Comparison of ENCODE assay signal across 20 cellular contexts in genomic region chr1:94619731-94620130, GRCh38.
DNase-seq lines count a peak whose midpoint lies in the region; ATAC-seq, FAIRE-seq and TF ChIP-seq lines count a peak whose summit lies in the region.
"Had no signal": no experiment of that assay in that cellular context is flagged by ENCODE, and none has a peak within 500 bp of the region (broad histone marks: within the 10 kb centered on the region; RNA-seq: fewer than 3 reads in every experiment).

No MANE protein-coding gene starts in this region.

- BruUV-seq in HCT116 (replicated peaks; lab: Mats Ljungman, UMichigan) (no TSS peak), PC-9 (replicated peaks; lab: Mats Ljungman, UMichigan) (no TSS peak), mammary epithelial cell (replicated peaks; lab: Mats Ljungman, UMichigan) (no TSS peak)

- TF ChIP-seq RAD21 in HCT116 (IDR thresholded peaks at IDR 0.05; ENCODE audit: low read depth) = no peak

- H3K9me2 ChIP-seq in HCT116 (ENCODE audit: insufficient read depth) (no peaks in the 10 kb centered on the region), PC-9 (ENCODE audit: insufficient read depth) (no peaks in the 10 kb centered on the region)

- intact Hi-C loops in HCT116 (cut with micrococcal nuclease) (loop anchor here (5.0 kb wide), 1 partner anchor 183 kb away; no protein-coding TSS in a partner anchor), PC-9 (cut with micrococcal nuclease; ENCODE audit: unreplicated experiment) (loop anchor here (10.0 kb wide), 1 partner anchor 655 kb away; no protein-coding TSS in a partner anchor), mammary epithelial cell (cut with micrococcal nuclease) (loop anchor here (1.0 kb wide), 2 partner anchors 120 to 183 kb away; no protein-coding TSS in a partner anchor), testis (cut with DNase I; ENCODE audit: low total_unique reads) (no loop called here)

- RAD21 ChIA-PET in HCT116 (lab: Charles Lee; ENCODE audit: low non-redundant PET in 1 of 2, low total read pairs in 2 of 2, uncharacterized antibody in 2 of 2, unreplicated experiment in 2 of 2) = no interaction called here

- peak overlapping the region; percentile 70; the same call in 1 of the 2 replicates for H3K27ac ChIP-seq in HCT116 (ENCODE audit: low read depth, low read length)
- H3K27ac ChIP-seq in PC-9 = peak overlapping the region; percentile 99
- H3K27ac ChIP-seq in mammary epithelial cell (ENCODE audit: insufficient read depth, low read depth, low read length) = peak overlapping the region; percentile 87
- no peak overlapping the region for H3K27ac ChIP-seq in testis
- H3K27ac ChIP-seq: BLaER1 treated with 17β-estradiol and CSF1 and Interleukin-3, amounts not matched to agents 10 nM and 100 nM had no signal

- CTCF ChIA-PET in HCT116 (lab: Charles Lee) = no interaction called here
- CTCF ChIA-PET in PC-9 (lab: Charles Lee) = interaction anchor here (0.6 kb wide), 1 partner anchor 186 kb away, joined by 3 read pairs; no protein-coding TSS in a partner anchor
- CTCF ChIA-PET in mammary epithelial cell (lab: Charles Lee; ENCODE audit: low non-redundant PET) = no interaction called here

- no peaks in the 10 kb centered on the region for H3K79me2 ChIP-seq in HCT116 (ENCODE audit: insufficient read depth, low read length)
- H3K79me2 ChIP-seq in PC-9 (ENCODE audit: low read depth) = 0 out of 2 replicates have a peak, but pooled peaks cover 7% of the 10 kb centered on the region
- H3K79me2 ChIP-seq in mammary epithelial cell (ENCODE audit: insufficient read depth, low read length) = no peaks in the 10 kb centered on the region

- POLR2A ChIA-PET in HCT116 (lab: Charles Lee) (no interaction called here), PC-9 (lab: Charles Lee; ENCODE audit: unreplicated experiment) (interaction anchor here (0.6 to 0.8 kb wide), 6 partner anchors 60 to 598 kb away, joined by 3 to 10 read pairs (median 4); no protein-coding TSS in a partner anchor)

- peaks cover 55% of the 10 kb centered on the region for H3F3A ChIP-seq in PC-9 (ENCODE audit: insufficient read depth, low read depth)

- TF ChIP-seq CTCF in HCT116 (IDR thresholded peaks at IDR 0.05 in 2 of 3, conservative IDR thresholded peaks at IDR 0.05 in 1 of 3; ENCODE audit: borderline replicate concordance in 1 of 3, insufficient read depth in 1 of 3, low read depth in 2 of 3, low read length in 2 of 3) (no peak), PC-9 (conservative IDR thresholded peaks at IDR 0.05) (no peak), mammary epithelial cell (conservative IDR thresholded peaks at IDR 0.05 in 1 of 2, IDR thresholded peaks at IDR 0.05 in 1 of 2; ENCODE audit: extremely low read depth in 1 of 2, insufficient read depth in 1 of 2, low read depth in 1 of 2, low read length in 2 of 2) (no peak), testis (IDR thresholded peaks at IDR 0.05) (no peak)

- H3K9me3 ChIP-seq in HCT116 (ENCODE audit: control insufficient read depth in 1 of 2, insufficient read depth in 1 of 2, low read depth in 1 of 2, low read length in 2 of 2) = peaks cover 0 to 7% of the 10 kb centered on the region in 2 experiments; a peak in 1 of 4 replicates
- peaks cover 18% of the 10 kb centered on the region for H3K9me3 ChIP-seq in PC-9 (ENCODE audit: insufficient read depth, low read depth)
- peaks cover 11% of the 10 kb centered on the region for H3K9me3 ChIP-seq in mammary epithelial cell (replicated peaks; ENCODE audit: insufficient read depth, low read length)
- no peaks in the 10 kb centered on the region for H3K9me3 ChIP-seq in testis

- H3K4me3 ChIP-seq in HCT116 (replicated peaks in 1 of 2; ENCODE audit: low read depth in 1 of 2, low read length in 2 of 2) (no peak overlapping the region), PC-9 (no peak overlapping the region), mammary epithelial cell (replicated peaks in 1 of 3; ENCODE audit: insufficient read depth in 1 of 3, low read depth in 2 of 3, low read length in 3 of 3) (no peak overlapping the region), testis (no peak overlapping the region)
- H3K4me3 ChIP-seq: BLaER1 treated with 17β-estradiol and CSF1 and Interleukin-3, amounts not matched to agents 10 nM and 100 nM; K562 had no signal

- ATAC-seq in HCT116 (no peak), GM19351 (IDR thresholded peaks at IDR 0.05; ENCODE audit: unreplicated experiment) (no peak)
- ATAC-seq: K562 had no signal

- in situ Hi-C loops in mammary epithelial cell (cut with MboI; ENCODE audit: low sequenced_read_pairs in 2 of 2) = no loop called here

- no peak for DNase-seq in HCT116 (ENCODE audit: low read depth, low spot score)
- DNase-seq in PC-9 = peak in 1 of 2 experiments; percentile 73
- DNase-seq in mammary epithelial cell = peak; percentile 36
- peak; percentile 21 for DNase-seq in kidney tubule cell (ENCODE audit: low spot score)
- no peak for DNase-seq in testis
- no peak for DNase-seq in GM12892 (ENCODE audit: insufficient read length)
- no peak for DNase-seq in SK-N-DZ (ENCODE audit: low spot score)
- DNase-seq: 8988T; Caco-2; CD4-positive, alpha-beta memory T cell; NCI-H1105; NCI-H146; NCI-H2171; OCI-M1; T-helper 1 cell had no signal

- no peak overlapping the region for H2AFZ ChIP-seq in HCT116 (ENCODE audit: low read depth, low read length, poor library complexity, severe bottlenecking)
- H2AFZ ChIP-seq in PC-9 = no peak overlapping the region
- no peak overlapping the region for H2AFZ ChIP-seq in mammary epithelial cell (ENCODE audit: low read depth, low read length)

- H3K27me3 ChIP-seq in HCT116 (ENCODE audit: insufficient read depth, low read length) (no peaks in the 10 kb centered on the region), PC-9 (ENCODE audit: insufficient read depth, low read depth) (no peaks in the 10 kb centered on the region), mammary epithelial cell (ENCODE audit: insufficient read depth, low read length) (no peaks in the 10 kb centered on the region), testis (no peaks in the 10 kb centered on the region)
- H3K27me3 ChIP-seq: BLaER1 treated with 17β-estradiol and CSF1 and Interleukin-3, amounts not matched to agents 10 nM and 100 nM had no signal

- TF ChIP-seq POLR2A in HCT116 (IDR thresholded peaks at IDR 0.05; ENCODE audit: borderline replicate concordance, extremely low read depth, insufficient read depth, insufficient read length) = no peak
- no peak for TF ChIP-seq POLR2A in testis (IDR thresholded peaks at IDR 0.05)
- no peak for TF ChIP-seq POLR2A in GM12892 (IDR thresholded peaks at IDR 0.05; ENCODE audit: low read depth, low read length)

- dilution Hi-C loops in mammary epithelial cell (cut with HindIII; ENCODE audit: low sequenced_read_pairs) = no loop called here

- H3K9ac ChIP-seq in HCT116 (ENCODE audit: low read length) = no peak overlapping the region
- no peak overlapping the region for H3K9ac ChIP-seq in mammary epithelial cell (ENCODE audit: insufficient read depth, low read length)
- H3K9ac ChIP-seq: BLaER1 treated with 17β-estradiol and CSF1 and Interleukin-3, amounts not matched to agents 10 nM and 100 nM had no signal

- H3K36me3 ChIP-seq in HCT116 (ENCODE audit: control insufficient read depth in 1 of 2, insufficient read depth in 2 of 2, low read length in 2 of 2) = no peaks in the 10 kb centered on the region
- no peaks in the 10 kb centered on the region for H3K36me3 ChIP-seq in PC-9 (ENCODE audit: low read depth)
- H3K36me3 ChIP-seq in mammary epithelial cell (ENCODE audit: insufficient read depth, low read length) = no peaks in the 10 kb centered on the region
- H3K36me3 ChIP-seq in testis (ENCODE audit: low read depth, missing control alignments) = no peaks in the 10 kb centered on the region
- H3K36me3 ChIP-seq: BLaER1 treated with 17β-estradiol and CSF1 and Interleukin-3, amounts not matched to agents 10 nM and 100 nM had no signal

- FAIRE-seq in GM12892 (lab: Jason Lieb, UNC) = no peak
- FAIRE-seq: G401.6, GM18507, K562 had no signal

- 0% methylated on average over 1 of the region's 1 CpG for WGBS in mammary epithelial cell (ENCODE audit: low coverage, missing lambda C conversion rate)
- 31 to 40% methylated on average over 1 of the region's 1 CpG for WGBS in testis, 2 donors

- peaks cover 53 to 85% of the 10 kb centered on the region in 2 experiments for H3K4me1 ChIP-seq in HCT116 (ENCODE audit: control insufficient read depth in 1 of 2, insufficient read depth in 2 of 2, low read length in 2 of 2)
- H3K4me1 ChIP-seq in PC-9 (replicated peaks; ENCODE audit: insufficient read depth) = peaks cover 82% of the 10 kb centered on the region
- peaks cover 70% of the 10 kb centered on the region for H3K4me1 ChIP-seq in mammary epithelial cell (ENCODE audit: insufficient read depth, low read length)
- H3K4me1 ChIP-seq in testis = peaks cover 16% of the 10 kb centered on the region

- H3K4me2 ChIP-seq in HCT116 (ENCODE audit: low read length) (no peak overlapping the region), PC-9 (peak overlapping the region; percentile 80), mammary epithelial cell (ENCODE audit: insufficient read depth, low read depth, low read length) (peak overlapping the region; percentile 45)
- H3K4me2 ChIP-seq: BLaER1 treated with 17β-estradiol and CSF1 and Interleukin-3, amounts not matched to agents 10 nM and 100 nM had no signal

- H4K20me1 ChIP-seq in HCT116 (ENCODE audit: insufficient read depth) = no peaks in the 10 kb centered on the region
- H4K20me1 ChIP-seq in PC-9 (ENCODE audit: insufficient read depth) = no peaks in the 10 kb centered on the region
- no peaks in the 10 kb centered on the region for H4K20me1 ChIP-seq in mammary epithelial cell (ENCODE audit: insufficient read depth, low read length)
- H4K20me1 ChIP-seq: BLaER1 treated with 17β-estradiol and CSF1 and Interleukin-3, amounts not matched to agents 10 nM and 100 nM had no signal

TF ChIP-seq in HCT116, 20 proteins besides CTCF, POLR2A, EP300 and RAD21 (continues in another document):
- TF ChIP-seq EZH2 (IDR thresholded peaks at IDR 0.05) (no peak), YY1 (IDR thresholded peaks at IDR 0.05; ENCODE audit: extremely low read depth, insufficient replicate concordance, low read depth, low read length) (no peak), FOSL1 (IDR thresholded peaks at IDR 0.05; ENCODE audit: low read depth) (no peak), ATF3 (IDR thresholded peaks at IDR 0.05) (no peak), CEBPB (IDR thresholded peaks at IDR 0.05; ENCODE audit: low read depth) (no peak), ZNF274 (IDR thresholded peaks at IDR 0.05; ENCODE audit: low read depth, low read length) (no peak), CBX3 (IDR thresholded peaks at IDR 0.05; ENCODE audit: low read depth) (no peak), EGR1 (IDR thresholded peaks at IDR 0.05; ENCODE audit: low read depth) (no peak), SRF (IDR thresholded peaks at IDR 0.05; ENCODE audit: low read depth) (no peak), EZH2phosphoT487 (IDR thresholded peaks at IDR 0.05; ENCODE audit: borderline replicate concordance) (no peak), SP1 (IDR thresholded peaks at IDR 0.05; ENCODE audit: low read depth) (no peak), ELF1 (IDR thresholded peaks at IDR 0.05; ENCODE audit: borderline replicate concordance, low read depth) (no peak), SIN3A (IDR thresholded peaks at IDR 0.05; ENCODE audit: low read depth) (no peak)

Comparison
In these comparisons a context has a peak if more than half of its experiments do, and no peak if none do; other contexts are left out.
1. DNase-seq: peak in mammary epithelial cell (single experiment) and kidney tubule cell (single experiment); none in HCT116 (single experiment), testis (single experiment), GM12892 (single experiment) and SK-N-DZ (single experiment).
2. H3K27ac ChIP-seq: peak in HCT116 (single experiment), PC-9 (single experiment) and mammary epithelial cell (single experiment); none in testis (0 of 2).